ENCODE assay signal across 29 cellular contexts in the genomic region with DNA sequence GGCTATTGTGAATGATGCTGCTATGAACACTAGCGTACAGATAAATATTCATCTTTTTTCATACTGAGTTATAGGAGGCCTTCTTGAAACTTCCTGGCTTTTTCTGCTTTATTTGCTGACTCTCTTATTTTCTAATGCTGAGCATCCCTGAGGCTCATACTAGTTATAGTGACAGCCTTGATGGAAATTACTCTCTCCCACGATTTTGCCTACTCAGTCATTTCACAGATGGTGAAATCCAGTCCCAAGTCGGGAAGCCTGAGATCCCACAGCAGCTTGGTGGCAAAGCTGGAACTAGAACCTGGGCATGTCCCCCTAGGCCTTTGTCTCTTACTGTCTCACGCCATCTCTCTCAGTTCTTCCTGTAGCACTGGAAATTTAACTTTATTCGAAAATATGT. TPM values are rescaled to one million over a fixed set of nuclear protein-coding genes. Genes with fewer than 3 reads are reported as not detected.
DNase-seq lines count a peak whose midpoint lies in the region; ATAC-seq lines count a peak whose summit lies in the region.
"Had no signal": no experiment of that assay in that cellular context is flagged by ENCODE, and none has a peak within 500 bp of the region (broad histone marks: within the 10 kb centered on the region; RNA-seq: fewer than 3 reads in every experiment).

No MANE protein-coding gene starts in this region.

- peaks cover 12% of the 10 kb centered on the region for H3K36me3 Mint-ChIP-seq in activated naive CD4-positive, alpha-beta T cell treated with anti-CD3 and anti-CD28 coated beads, Interleukin-2, amount 50 U/mL, for 24 hours
- peaks cover 46% of the 10 kb centered on the region for H3K36me3 Mint-ChIP-seq in activated CD4-positive, alpha-beta memory T cell treated with anti-CD3 and anti-CD28 coated beads for 36 hours
- H3K36me3 Mint-ChIP-seq in central memory CD8-positive, alpha-beta T cell (ENCODE audit: insufficient read depth), result peaks cover 33% of the 10 kb centered on the region

- H3K27ac Mint-ChIP-seq in activated naive CD4-positive, alpha-beta T cell treated with anti-CD3 and anti-CD28 coated beads, Interleukin-2, amount 50 U/mL, for 24 hours, result peak overlapping the region; percentile 59
- H3K27ac Mint-ChIP-seq in activated CD4-positive, alpha-beta memory T cell treated with anti-CD3 and anti-CD28 coated beads for 36 hours, result peak overlapping the region; percentile 76
- H3K27ac Mint-ChIP-seq in central memory CD8-positive, alpha-beta T cell (ENCODE audit: low read depth), result peak overlapping the region; percentile 42
- H3K27ac Mint-ChIP-seq: T-helper 1 cell treated with Interleukin-12 subunit alpha and Interleukin-12 subunit beta and Interleukin-4 antibody, amounts not matched to agents 30 μg/mL and 1 μg/mL, for 36 hours had no signal

- no peak overlapping the region for H3K4me3 Mint-ChIP-seq in activated naive CD4-positive, alpha-beta T cell treated with anti-CD3 and anti-CD28 coated beads, Interleukin-2, amount 50 U/mL, for 24 hours
- H3K4me3 Mint-ChIP-seq in activated CD4-positive, alpha-beta memory T cell treated with anti-CD3 and anti-CD28 coated beads for 36 hours, result no peak overlapping the region
- H3K4me3 Mint-ChIP-seq in central memory CD8-positive, alpha-beta T cell, result no peak overlapping the region
- H3K4me3 Mint-ChIP-seq: activated naive CD8-positive, alpha-beta T cell treated with anti-CD3 and anti-CD28 coated beads, Interleukin-2, amount 10 ng/mL, durations not matched to agents 7 days and 5 days; B cell; stimulated activated naive CD8-positive, alpha-beta T cell treated with anti-CD3 and anti-CD28 coated beads, Interleukin-15, amount 100 ng/mL, for 72 hours; T-helper 1 cell treated with Interleukin-12 subunit alpha and Interleukin-12 subunit beta and Interleukin-4 antibody, amounts not matched to agents 30 μg/mL and 1 μg/mL, for 36 hours had no signal

- DNase-seq in activated naive CD4-positive, alpha-beta T cell treated with Interleukin-2 at 50 U/mL for 16 hours, result no peak
- DNase-seq in activated CD4-positive, alpha-beta memory T cell treated with anti-CD3 and anti-CD28 coated beads for 36 hours, result no peak
- no peak for DNase-seq in central memory CD8-positive, alpha-beta T cell (ENCODE audit: low spot score in 2 of 2)
- DNase-seq in stimulated activated CD4-positive, alpha-beta T cell treated with anti-CD3 and anti-CD28 coated beads, Interleukin-12 subunit alpha, Interleukin-12 subunit beta, amount 100 ng/mL, for 4 hours, result no peak
- no peak for DNase-seq in DMS79 treated with DMSO at 0.1 percent for 48 hours (lab: John Stamatoyannopoulos, UW)
- DNase-seq: activated CD4-positive, alpha-beta T cell treated with anti-CD3 and anti-CD28 coated beads for 1 hour; activated naive CD8-positive, alpha-beta T cell treated with anti-CD3 and anti-CD28 coated beads, Interleukin-2, amount 10 ng/mL, durations not matched to agents 7 days and 5 days; DMS53; effector memory CD4-positive, alpha-beta T cell; islet precursor cell; left lung; mesenchymal stem cell; NCI-H1436 treated with DMSO at 0.1 percent for 48 hours; NCI-H2081 treated with DMSO at 0.1 percent for 48 hours; NCI-H2227 treated with DMSO at 0.1 percent for 48 hours; NCI-H526 treated with DMSO at 0.1 percent for 48 hours; NK-92 treated with Interleukin-12 subunit alpha and Interleukin-12 subunit beta, amount 100 ng/mL, for 24 hours; PC-3; right cardiac atrium; stimulated activated CD8-positive, alpha-beta memory T cell treated with anti-CD3 and anti-CD28 coated beads, Interleukin-4, amount 100 ng/mL, for 48 hours; stimulated activated naive CD8-positive, alpha-beta T cell treated with anti-CD3 and anti-CD28 coated beads, Interleukin-15, amount 100 ng/mL, for 72 hours; thyroid gland; uterus had no signal

- no peaks in the 10 kb centered on the region for H3K9me3 Mint-ChIP-seq in activated naive CD4-positive, alpha-beta T cell treated with anti-CD3 and anti-CD28 coated beads, Interleukin-2, amount 50 U/mL, for 24 hours
- no peaks in the 10 kb centered on the region for H3K9me3 Mint-ChIP-seq in activated CD4-positive, alpha-beta memory T cell treated with anti-CD3 and anti-CD28 coated beads for 36 hours
- no peaks in the 10 kb centered on the region for H3K9me3 Mint-ChIP-seq in central memory CD8-positive, alpha-beta T cell
- H3K9me3 Mint-ChIP-seq: activated naive CD8-positive, alpha-beta T cell treated with anti-CD3 and anti-CD28 coated beads, Interleukin-2, amount 10 ng/mL, durations not matched to agents 7 days and 5 days; stimulated activated naive CD8-positive, alpha-beta T cell treated with anti-CD3 and anti-CD28 coated beads, Interleukin-15, amount 100 ng/mL, for 72 hours; T-helper 1 cell treated with Interleukin-12 subunit alpha and Interleukin-12 subunit beta and Interleukin-4 antibody, amounts not matched to agents 30 μg/mL and 1 μg/mL, for 36 hours had no signal

- CTCF ChIA-PET in activated CD4-positive, alpha-beta memory T cell treated with anti-CD3 and anti-CD28 coated beads for 36 hours (lab: Charles Lee), result interaction anchor here (1.0 to 2.4 kb wide), 3 partner anchors 8 to 23 kb away, joined by 3 to 7 read pairs (median 3); no protein-coding TSS in a partner anchor

- peaks cover 75% of the 10 kb centered on the region for H3K4me1 Mint-ChIP-seq in activated naive CD4-positive, alpha-beta T cell treated with anti-CD3 and anti-CD28 coated beads, Interleukin-2, amount 50 U/mL, for 24 hours
- peaks cover 64% of the 10 kb centered on the region for H3K4me1 Mint-ChIP-seq in activated CD4-positive, alpha-beta memory T cell treated with anti-CD3 and anti-CD28 coated beads for 36 hours (ENCODE audit: low read depth)
- peaks cover 23% of the 10 kb centered on the region for H3K4me1 Mint-ChIP-seq in central memory CD8-positive, alpha-beta T cell

- H3K27me3 Mint-ChIP-seq in activated naive CD4-positive, alpha-beta T cell treated with anti-CD3 and anti-CD28 coated beads, Interleukin-2, amount 50 U/mL, for 24 hours, result no peaks in the 10 kb centered on the region
- H3K27me3 Mint-ChIP-seq in activated CD4-positive, alpha-beta memory T cell treated with anti-CD3 and anti-CD28 coated beads for 36 hours, result no peaks in the 10 kb centered on the region
- no peaks in the 10 kb centered on the region for H3K27me3 Mint-ChIP-seq in central memory CD8-positive, alpha-beta T cell
- H3K27me3 Mint-ChIP-seq: activated naive CD8-positive, alpha-beta T cell treated with anti-CD3 and anti-CD28 coated beads, Interleukin-2, amount 10 ng/mL, durations not matched to agents 7 days and 5 days; B cell; stimulated activated naive CD8-positive, alpha-beta T cell treated with anti-CD3 and anti-CD28 coated beads, Interleukin-15, amount 100 ng/mL, for 72 hours had no signal

- POLR2A ChIA-PET in activated CD4-positive, alpha-beta memory T cell treated with anti-CD3 and anti-CD28 coated beads for 36 hours (lab: Charles Lee), result no interaction called here

- no peak for ATAC-seq in central memory CD8-positive, alpha-beta T cell (replicated peaks; ENCODE audit: extremely low read depth, poor library complexity, severe bottlenecking)
- ATAC-seq in HG02938 (IDR thresholded peaks at IDR 0.05; ENCODE audit: unreplicated experiment), result no peak
- ATAC-seq in HG03108 (IDR thresholded peaks at IDR 0.05; ENCODE audit: unreplicated experiment), result no peak
- ATAC-seq: HCT116; left lung; PC-3; right cardiac atrium; stimulated activated naive CD8-positive, alpha-beta T cell treated with anti-CD3 and anti-CD28 coated beads, Interleukin-15, amount 100 ng/mL, for 72 hours had no signal

- intact Hi-C loops in activated CD4-positive, alpha-beta memory T cell treated with anti-CD3 and anti-CD28 coated beads for 36 hours (cut with micrococcal nuclease), result loop anchor here (10.0 kb wide), 1 partner anchor 716 kb away; a partner anchor contains a TSS

RNA-seq across cellular contexts. Expression of a gene that starts 22.4 kb away (rescaled TPM):
- 10 to 100 TPM; 48.4 to 51.9 TPM for total RNA-seq in activated CD4-positive, alpha-beta memory T cell treated with anti-CD3 and anti-CD28 coated beads for 36 hours

RNA-seq across cellular contexts. Expression of a gene that starts 40.1 kb away (rescaled TPM):
- 10 to 100 TPM; 49.1 to 52.7 TPM for total RNA-seq in activated CD4-positive, alpha-beta memory T cell treated with anti-CD3 and anti-CD28 coated beads for 36 hours
